In the genomic region with DNA sequence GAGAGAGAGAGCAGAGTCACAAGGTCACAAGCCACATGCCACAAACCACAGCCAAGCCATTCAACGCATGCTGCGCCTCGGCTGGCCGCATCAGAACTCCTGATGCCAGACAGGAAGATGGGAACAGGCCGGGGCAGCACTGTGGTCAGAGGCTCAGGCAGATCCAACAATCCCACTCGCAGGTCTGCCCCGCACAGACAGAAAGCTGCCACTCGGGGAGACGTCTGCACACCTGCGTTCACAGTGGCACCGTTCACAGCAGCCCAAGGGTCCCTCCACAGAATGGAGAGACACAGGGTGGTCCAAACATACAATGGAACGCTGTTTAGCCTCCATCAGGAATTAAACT, we compare ENCODE assay signal across 9 cellular contexts.
"Had no signal": no experiment of that assay in that cellular context is flagged by ENCODE, and none has a peak within 500 bp of the region (broad histone marks: within the 10 kb centered on the region; RNA-seq: fewer than 3 reads in every experiment).

No MANE protein-coding gene starts in this region.

- H3K27ac ChIP-seq: GM23248, HL-60 had no signal

- FAIRE-seq: H54, K562 had no signal

- H3K4me3 ChIP-seq: GM23248, K562 had no signal

- DNase-seq: GM23248, GOT3, H9, HCEC 1CT, IMR-90, KG1 had no signal

- H3K9ac ChIP-seq: GM23248 had no signal

- ATAC-seq: K562 had no signal

- H2AFZ ChIP-seq: GM23248 had no signal
